In genomic region chrX:47583240-47583861, GRCh38 we compare ENCODE assay signal across 10 cellular contexts. TPM values are rescaled to one million over a fixed set of nuclear protein-coding genes. Genes with fewer than 3 reads are reported as not detected.
DNase-seq lines count a peak whose midpoint lies in the region; ATAC-seq and TF ChIP-seq lines count a peak whose summit lies in the region.
"Had no signal": no experiment of that assay in that cellular context is flagged by ENCODE, and none has a peak within 500 bp of the region (broad histone marks: within the 10 kb centered on the region; RNA-seq: fewer than 3 reads in every experiment).

No MANE protein-coding gene starts in this region.

- TF ChIP-seq CTCF in stomach (IDR thresholded peaks at IDR 0.05) = no peak

- intact Hi-C loops in stomach (cut with DNase I; ENCODE audit: low total_unique reads) = no loop called here

- WGBS in stomach, 5 donors = 60 to 71% (median 65%) methylated on average over 7 to 8 of the region's 8 CpGs

- H3K36me3 Mint-ChIP-seq in T-helper 1 cell treated with Interleukin-12 subunit alpha and Interleukin-12 subunit beta and Interleukin-4 antibody, amounts not matched to agents 30 μg/mL and 1 μg/mL, for 36 hours (ENCODE audit: low read depth) = peaks cover 15% of the 10 kb centered on the region
- H3K36me3 Mint-ChIP-seq in activated T-helper 17 cell treated with anti-CD3 and anti-CD28 coated beads, Interleukin-2, amount 50 U/mL, for 72 hours (ENCODE audit: low read depth) = peaks cover 31% of the 10 kb centered on the region

- peaks cover 0 to 14% (median 8%) of the 10 kb centered on the region in 4 donors for H3K36me3 ChIP-seq in stomach

- no peaks in the 10 kb centered on the region for H3K27me3 Mint-ChIP-seq in T-helper 1 cell treated with Interleukin-12 subunit alpha and Interleukin-12 subunit beta and Interleukin-4 antibody, amounts not matched to agents 30 μg/mL and 1 μg/mL, for 36 hours (ENCODE audit: low read depth)
- no peaks in the 10 kb centered on the region for H3K27me3 Mint-ChIP-seq in activated T-helper 17 cell treated with anti-CD3 and anti-CD28 coated beads, Interleukin-2, amount 50 U/mL, for 72 hours

- H3K4me3 ChIP-seq in stomach = peak overlapping the region in 3 of 4 donors; percentile 4 to 47 (median 39)

- DNase-seq in T-helper 1 cell (no peak), hepatic stellate cell (ENCODE audit: low spot score) (peak; percentile 3), stomach (no peak), glomerular visceral epithelial cell (ENCODE audit: extremely low spot score) (no peak), NCI-H1092 (lab: John Stamatoyannopoulos, UW) (no peak), pons (ENCODE audit: low spot score) (no peak)
- DNase-seq: ACHN; stimulated activated naive CD8-positive, alpha-beta T cell treated with anti-CD3 and anti-CD28 coated beads, Interleukin-15, Interleukin-2, amounts not matched to agents 100 U/mL and 50 U/mL, for 24 hours had no signal

- TF ChIP-seq EP300 in stomach (IDR thresholded peaks at IDR 0.05) = no peak

- no peaks in the 10 kb centered on the region for H3K9me3 Mint-ChIP-seq in T-helper 1 cell treated with Interleukin-12 subunit alpha and Interleukin-12 subunit beta and Interleukin-4 antibody, amounts not matched to agents 30 μg/mL and 1 μg/mL, for 36 hours
- no peaks in the 10 kb centered on the region for H3K9me3 Mint-ChIP-seq in activated T-helper 17 cell treated with anti-CD3 and anti-CD28 coated beads, Interleukin-2, amount 50 U/mL, for 72 hours

- H3K9me3 ChIP-seq in stomach = no peaks in the 10 kb centered on the region

- H3K4me1 ChIP-seq in stomach = peaks cover 0 to 29% (median 4%) of the 10 kb centered on the region in 4 donors

- H3K4me1 Mint-ChIP-seq in T-helper 1 cell treated with Interleukin-12 subunit alpha and Interleukin-12 subunit beta and Interleukin-4 antibody, amounts not matched to agents 30 μg/mL and 1 μg/mL, for 36 hours (ENCODE audit: low read depth) = peaks cover 30% of the 10 kb centered on the region
- H3K4me1 Mint-ChIP-seq in activated T-helper 17 cell treated with anti-CD3 and anti-CD28 coated beads, Interleukin-2, amount 50 U/mL, for 72 hours = peaks cover 26% of the 10 kb centered on the region

- TF ChIP-seq POLR2A in stomach (IDR thresholded peaks at IDR 0.05) = no peak

- H3K27me3 ChIP-seq in stomach = no peaks in the 10 kb centered on the region

- peak overlapping the region; percentile 78 for H3K4me3 Mint-ChIP-seq in T-helper 1 cell treated with Interleukin-12 subunit alpha and Interleukin-12 subunit beta and Interleukin-4 antibody, amounts not matched to agents 30 μg/mL and 1 μg/mL, for 36 hours
- peak overlapping the region; percentile 75 for H3K4me3 Mint-ChIP-seq in activated T-helper 17 cell treated with anti-CD3 and anti-CD28 coated beads, Interleukin-2, amount 50 U/mL, for 72 hours

- ATAC-seq in activated T-helper 17 cell treated with anti-CD3 and anti-CD28 coated beads, Interleukin-2, amount 50 U/mL, for 72 hours (replicated peaks) = no peak
- ATAC-seq: stimulated activated naive CD8-positive, alpha-beta T cell treated with anti-CD3 and anti-CD28 coated beads, Interleukin-15, Interleukin-2, amounts not matched to agents 100 U/mL and 50 U/mL, for 24 hours had no signal

- peak overlapping the region in 4 of 5 donors; percentile 76 to 86 (median 82) for H3K27ac ChIP-seq in stomach

- H3K27ac Mint-ChIP-seq in T-helper 1 cell treated with Interleukin-12 subunit alpha and Interleukin-12 subunit beta and Interleukin-4 antibody, amounts not matched to agents 30 μg/mL and 1 μg/mL, for 36 hours = peak overlapping the region; percentile 72
- H3K27ac Mint-ChIP-seq in activated T-helper 17 cell treated with anti-CD3 and anti-CD28 coated beads, Interleukin-2, amount 50 U/mL, for 72 hours = peak overlapping the region; percentile 90

RNA-seq across cellular contexts. Expression of gene TIMP1, which starts 1.1 kb away (rescaled TPM):
- 100 to 1,000 TPM in 1 of 2 donors, 10 to 100 TPM in 1; 56.1 to 302 TPM for total RNA-seq in activated T-helper 17 cell treated with anti-CD3 and anti-CD28 coated beads, Interleukin-2, amount 50 U/mL, for 72 hours
- 100 to 1,000 TPM in 1 of 5 donors, 10 to 100 TPM in 4; 40.0 to 159 (median 93.3) TPM for total RNA-seq in stomach
- 100 to 1,000 TPM in 2 of 3 donors, 10 to 100 TPM in 1; 86.0 to 237 (median 103) TPM for polyA plus RNA-seq in stomach

RNA-seq across cellular contexts. Expression of gene ARAF, which starts 22.3 kb away (rescaled TPM):
- total RNA-seq in activated T-helper 17 cell treated with anti-CD3 and anti-CD28 coated beads, Interleukin-2, amount 50 U/mL, for 72 hours = 10 to 100 TPM; 74.8 to 75.5 TPM
- 100 to 1,000 TPM in 2 of 5 donors, 10 to 100 TPM in 3; 19.6 to 142 (median 47.8) TPM for total RNA-seq in stomach
- polyA plus RNA-seq in stomach = 10 to 100 TPM; 38.7 to 67.8 (median 49.9) TPM

RNA-seq across cellular contexts. Expression of gene SYN1, which starts 36.3 kb away (rescaled TPM):
- 1 to 10 TPM; 1.0 to 4.3 TPM for total RNA-seq in activated T-helper 17 cell treated with anti-CD3 and anti-CD28 coated beads, Interleukin-2, amount 50 U/mL, for 72 hours
- 1 to 10 TPM in 1 of 5 donors, not detected in 4; 1.5 TPM for total RNA-seq in stomach
- 1 to 10 TPM in 1 of 3 donors, under 1 TPM in 1, not detected in 1; 0.45 to 1.7 TPM for polyA plus RNA-seq in stomach

RNA-seq across cellular contexts. Expression of gene CFP, which starts 46.4 kb away (rescaled TPM):
- 1 to 10 TPM; 3.2 to 7.6 TPM for total RNA-seq in activated T-helper 17 cell treated with anti-CD3 and anti-CD28 coated beads, Interleukin-2, amount 50 U/mL, for 72 hours
- total RNA-seq in stomach = 1 to 10 TPM in 2 of 5 donors, not detected in 3; 1.2 to 3.3 TPM
- polyA plus RNA-seq in stomach = 1 to 10 TPM; 1.4 to 3.4 (median 3.1) TPM
